ENCODE assay signal across 8 cellular contexts in genomic region chr7:39949980-39950472, GRCh38. TPM values are rescaled to one million over a fixed set of nuclear protein-coding genes. Genes with fewer than 3 reads are reported as not detected.
DNase-seq lines count a peak whose midpoint lies in the region; ATAC-seq, FAIRE-seq and TF ChIP-seq lines count a peak whose summit lies in the region.

Gene CDK13, plus strand, starts transcription at chr7:39950256. Its CDS starts 386 bp downstream, at chr7:39950642.

- no peaks in the 10 kb centered on the region for H3K9me3 ChIP-seq in sigmoid colon

- intact Hi-C loops in sigmoid colon (cut with DNase I) = loop anchor here (2.0 to 5.0 kb wide), 3 partner anchors 53 to 185 kb away; partner anchors contain the start of genes MPLKIP and SUGCT

- no peaks in the 10 kb centered on the region for H3K36me3 ChIP-seq in sigmoid colon

- peaks cover 0 to 34% (median 28%) of the 10 kb centered on the region in 4 donors for H3K4me1 ChIP-seq in sigmoid colon

- no peak for TF ChIP-seq CTCF in astrocyte of the cerebellum (IDR thresholded peaks at IDR 0.05; ENCODE audit: low read depth, low read length, missing control alignments)
- TF ChIP-seq CTCF in sigmoid colon (IDR thresholded peaks at IDR 0.05) = no peak

- no peak for FAIRE-seq in GM12892 (lab: Jason Lieb, UNC)

- H3K4me3 ChIP-seq in astrocyte of the cerebellum (ENCODE audit: low read depth, low read length) (peak within 1 kb of the TSS; percentile 90), sigmoid colon (peak within 1 kb of the TSS; percentile 84 to 94 (median 92))

- peak within 1 kb of the TSS; percentile 92 to 100 (median 98) for H3K27ac ChIP-seq in sigmoid colon

- TF ChIP-seq POLR2A in GM12892 (IDR thresholded peaks at IDR 0.05; ENCODE audit: low read depth, low read length) (peak; percentile 92), sigmoid colon (IDR thresholded peaks at IDR 0.05) (no peak)

- H3K27me3 ChIP-seq in sigmoid colon = no peaks in the 10 kb centered on the region

- WGBS in sigmoid colon, 2 donors = 0 to 1% methylated on average over 58 of the region's 58 CpGs

- ATAC-seq in HG02642 (IDR thresholded peaks at IDR 0.05; ENCODE audit: poor library complexity, unreplicated experiment) = peak; percentile 41

- DNase-seq in GM12892 (ENCODE audit: insufficient read length) (peak; percentile 59), NCI-H1417 (lab: John Stamatoyannopoulos, UW) (peak; percentile 67 to 93 (median 93)), T-helper 9 cell (peak; percentile 91), astrocyte of the cerebellum (ENCODE audit: low read depth) (no peak), hypothalamus (lab: John Stamatoyannopoulos, UW) (peak in 48 of 51 donors; percentile 42 to 94 (median 78)), sigmoid colon (peak; percentile 84), OCI-M2 (lab: John Stamatoyannopoulos, UW; ENCODE audit: unreplicated experiment) (no peak)

- TF ChIP-seq EP300 in sigmoid colon (IDR thresholded peaks at IDR 0.05) = no peak

- in situ Hi-C loops in astrocyte of the cerebellum (cut with HindIII; ENCODE audit: low sequenced_read_pairs) = no loop called here

RNA-seq across cellular contexts. Expression of gene CDK13, which starts in this region (rescaled TPM):
- polyA plus RNA-seq in GM12892 (2012; ENCODE audit: missing spikeins) = 26.2 TPM
- total RNA-seq in sigmoid colon = 10 to 100 TPM; 63.8 to 80.0 (median 71.6) TPM
- 10 to 100 TPM in 2 of 3 donors, 1 to 10 TPM in 1; 8.4 to 20.8 (median 13.2) TPM for polyA plus RNA-seq in sigmoid colon

Comparison
In these comparisons a context has a peak if more than half of its experiments do, and no peak if none do; other contexts are left out.
1. DNase-seq: peak in GM12892 (single experiment), NCI-H1417 (3 of 3), T-helper 9 cell (single experiment), hypothalamus (48 of 51) and sigmoid colon (single experiment); none in astrocyte of the cerebellum (single experiment) and OCI-M2 (single experiment).